ENCODE assay signal across 14 cellular contexts in genomic region chr12:110304061-110304551, GRCh38. TPM values are rescaled to one million over a fixed set of nuclear protein-coding genes. Genes with fewer than 3 reads are reported as not detected.
DNase-seq lines count a peak whose midpoint lies in the region; ATAC-seq and TF ChIP-seq lines count a peak whose summit lies in the region.
"Had no signal": no experiment of that assay in that cellular context is flagged by ENCODE, and none has a peak within 500 bp of the region (broad histone marks: within the 10 kb centered on the region; RNA-seq: fewer than 3 reads in every experiment).

No MANE protein-coding gene starts in this region.

- no peak overlapping the region for H3K4me2 ChIP-seq in neural progenitor cell
- H3K4me2 ChIP-seq: KMS-11 had no signal

- TF ChIP-seq CTCF in neural progenitor cell (IDR thresholded peaks at IDR 0.05) = no peak

- H3K27ac ChIP-seq in neural progenitor cell = no peak overlapping the region
- H3K27ac ChIP-seq: KMS-11, WERI-Rb-1 had no signal

- H3K4me1 Mint-ChIP-seq in activated T-cell treated with anti-CD3 and anti-CD28 coated beads, Interleukin-2, amount 50 U/mL, for 24 hours (ENCODE audit: low read depth) = peaks cover 63% of the 10 kb centered on the region
- H3K4me1 Mint-ChIP-seq in activated T-helper 1 cell treated with anti-CD3 and anti-CD28 coated beads, Interleukin-12 subunit alpha, Interleukin-12 subunit beta, Interleukin-2, Interleukin-4 antibody, amounts not matched to agents 30 ng/mL and 10 ng/mL and 1 ng/mL, durations not matched to agents 14 hours and 24 hours and 36 hours (ENCODE audit: low read depth) = peaks cover 51% of the 10 kb centered on the region
- H3K4me1 Mint-ChIP-seq in stimulated activated memory B cell treated with anti-CD40 and anti-IgM and Interleukin-4, amounts not matched to agents 10 μg/mL and 1 μg/mL and 100 μg/mL, for 72 hours = peaks cover 65% of the 10 kb centered on the region
- no peaks in the 10 kb centered on the region for H3K4me1 Mint-ChIP-seq in neural progenitor cell

- H3K4me3 Mint-ChIP-seq in activated T-cell treated with anti-CD3 and anti-CD28 coated beads, Interleukin-2, amount 50 U/mL, for 24 hours = no peak overlapping the region
- no peak overlapping the region for H3K4me3 Mint-ChIP-seq in activated T-helper 1 cell treated with anti-CD3 and anti-CD28 coated beads, Interleukin-12 subunit alpha, Interleukin-12 subunit beta, Interleukin-2, Interleukin-4 antibody, amounts not matched to agents 30 ng/mL and 10 ng/mL and 1 ng/mL, durations not matched to agents 14 hours and 24 hours and 36 hours
- H3K4me3 Mint-ChIP-seq in stimulated activated memory B cell treated with anti-CD40 and anti-IgM and Interleukin-4, amounts not matched to agents 10 μg/mL and 1 μg/mL and 100 μg/mL, for 72 hours = no peak overlapping the region
- H3K4me3 Mint-ChIP-seq in neural progenitor cell = no peak overlapping the region

- peak overlapping the region; percentile 59 for H3K27ac Mint-ChIP-seq in activated T-cell treated with anti-CD3 and anti-CD28 coated beads, Interleukin-2, amount 50 U/mL, for 24 hours
- peak overlapping the region; percentile 0 for H3K27ac Mint-ChIP-seq in activated T-helper 1 cell treated with anti-CD3 and anti-CD28 coated beads, Interleukin-12 subunit alpha, Interleukin-12 subunit beta, Interleukin-2, Interleukin-4 antibody, amounts not matched to agents 30 ng/mL and 10 ng/mL and 1 ng/mL, durations not matched to agents 14 hours and 24 hours and 36 hours
- H3K27ac Mint-ChIP-seq in stimulated activated memory B cell treated with anti-CD40 and anti-IgM and Interleukin-4, amounts not matched to agents 10 μg/mL and 1 μg/mL and 100 μg/mL, for 72 hours = peak overlapping the region; percentile 31
- H3K27ac Mint-ChIP-seq in neural progenitor cell = no peak overlapping the region

- H4K20me1 ChIP-seq in neural progenitor cell (ENCODE audit: low read depth) = peaks cover 35% of the 10 kb centered on the region

- H3F3A ChIP-seq in neural progenitor cell (ENCODE audit: low read depth) = no peaks in the 10 kb centered on the region

- H3K27me3 ChIP-seq in neural progenitor cell = no peaks in the 10 kb centered on the region
- H3K27me3 ChIP-seq: dorsolateral prefrontal cortex had no signal

- no peaks in the 10 kb centered on the region for H3K4me1 ChIP-seq in neural progenitor cell

- H3K36me3 Mint-ChIP-seq in activated T-cell treated with anti-CD3 and anti-CD28 coated beads, Interleukin-2, amount 50 U/mL, for 24 hours (ENCODE audit: low read depth) = peaks cover 91% of the 10 kb centered on the region
- H3K36me3 Mint-ChIP-seq in activated T-helper 1 cell treated with anti-CD3 and anti-CD28 coated beads, Interleukin-12 subunit alpha, Interleukin-12 subunit beta, Interleukin-2, Interleukin-4 antibody, amounts not matched to agents 30 ng/mL and 10 ng/mL and 1 ng/mL, durations not matched to agents 14 hours and 24 hours and 36 hours (ENCODE audit: low read depth) = peaks cover 44% of the 10 kb centered on the region
- peaks cover 75% of the 10 kb centered on the region for H3K36me3 Mint-ChIP-seq in stimulated activated memory B cell treated with anti-CD40 and anti-IgM and Interleukin-4, amounts not matched to agents 10 μg/mL and 1 μg/mL and 100 μg/mL, for 72 hours
- peaks cover 46% of the 10 kb centered on the region for H3K36me3 Mint-ChIP-seq in neural progenitor cell

- no peak overlapping the region for H3K9ac ChIP-seq in neural progenitor cell
- H3K9ac ChIP-seq: KMS-11 had no signal

- no peaks in the 10 kb centered on the region for H3K27me3 Mint-ChIP-seq in activated T-cell treated with anti-CD3 and anti-CD28 coated beads, Interleukin-2, amount 50 U/mL, for 24 hours
- no peaks in the 10 kb centered on the region for H3K27me3 Mint-ChIP-seq in activated T-helper 1 cell treated with anti-CD3 and anti-CD28 coated beads, Interleukin-12 subunit alpha, Interleukin-12 subunit beta, Interleukin-2, Interleukin-4 antibody, amounts not matched to agents 30 ng/mL and 10 ng/mL and 1 ng/mL, durations not matched to agents 14 hours and 24 hours and 36 hours (ENCODE audit: insufficient read depth)
- H3K27me3 Mint-ChIP-seq in stimulated activated memory B cell treated with anti-CD40 and anti-IgM and Interleukin-4, amounts not matched to agents 10 μg/mL and 1 μg/mL and 100 μg/mL, for 72 hours = no peaks in the 10 kb centered on the region
- H3K27me3 Mint-ChIP-seq in neural progenitor cell (ENCODE audit: insufficient read depth, low read depth) = peaks cover 4% of the 10 kb centered on the region

- H3K36me3 ChIP-seq in neural progenitor cell = peaks cover 23% of the 10 kb centered on the region

- no peak overlapping the region for H3K4me3 ChIP-seq in neural progenitor cell
- H3K4me3 ChIP-seq: dorsolateral prefrontal cortex had no signal

- H3K9me3 ChIP-seq in neural progenitor cell (ENCODE audit: low read depth) = no peaks in the 10 kb centered on the region

- no peak overlapping the region for H2AFZ ChIP-seq in neural progenitor cell (replicated peaks)

- peaks cover 99% of the 10 kb centered on the region for H3K79me2 ChIP-seq in neural progenitor cell (ENCODE audit: low read depth)

- ATAC-seq in stimulated activated memory B cell treated with anti-CD40 and anti-IgM and Interleukin-4, amounts not matched to agents 10 μg/mL and 1 μg/mL and 100 μg/mL, for 72 hours = no peak
- ATAC-seq in GM18517 (IDR thresholded peaks at IDR 0.05; ENCODE audit: unreplicated experiment) = no peak

- intact Hi-C loops in activated T-helper 1 cell treated with anti-CD3 and anti-CD28 coated beads, Interleukin-12 subunit alpha, Interleukin-12 subunit beta, Interleukin-2, Interleukin-4 antibody, amounts not matched to agents 30 ng/mL and 10 ng/mL and 1 ng/mL, durations not matched to agents 14 hours and 24 hours and 36 hours (cut with micrococcal nuclease) = no loop called here

- DNase-seq in activated T-cell treated with anti-CD3 and anti-CD28 coated beads, Interleukin-2, amount 50 U/mL, for 24 hours = no peak
- no peak for DNase-seq in activated T-cell treated with anti-CD3 and anti-CD28 coated beads for 4 hours
- DNase-seq in activated T-helper 1 cell treated with anti-CD3 and anti-CD28 coated beads, Interleukin-12 subunit alpha, Interleukin-12 subunit beta, Interleukin-2, Interleukin-4 antibody, amounts not matched to agents 30 ng/mL and 10 ng/mL and 1 ng/mL, durations not matched to agents 14 hours and 24 hours and 36 hours (ENCODE audit: low spot score) = no peak
- DNase-seq in fibroblast of gingiva (ENCODE audit: low read depth) = peak; percentile 46
- no peak for DNase-seq in Ammon's horn (ENCODE audit: low spot score)
- no peak for DNase-seq in neural progenitor cell (ENCODE audit: low spot score)
- DNase-seq: dorsolateral prefrontal cortex, GOT3, NCI-H2171, RPMI8226, WERI-Rb-1 had no signal

- no peaks in the 10 kb centered on the region for H3K9me3 Mint-ChIP-seq in activated T-cell treated with anti-CD3 and anti-CD28 coated beads, Interleukin-2, amount 50 U/mL, for 24 hours
- H3K9me3 Mint-ChIP-seq in activated T-helper 1 cell treated with anti-CD3 and anti-CD28 coated beads, Interleukin-12 subunit alpha, Interleukin-12 subunit beta, Interleukin-2, Interleukin-4 antibody, amounts not matched to agents 30 ng/mL and 10 ng/mL and 1 ng/mL, durations not matched to agents 14 hours and 24 hours and 36 hours = no peaks in the 10 kb centered on the region
- no peaks in the 10 kb centered on the region for H3K9me3 Mint-ChIP-seq in stimulated activated memory B cell treated with anti-CD40 and anti-IgM and Interleukin-4, amounts not matched to agents 10 μg/mL and 1 μg/mL and 100 μg/mL, for 72 hours
- H3K9me3 Mint-ChIP-seq in neural progenitor cell = no peaks in the 10 kb centered on the region

RNA-seq across cellular contexts. Expression of gene ATP2A2, which starts 23.1 kb away (rescaled TPM):
- 208 and 211 TPM in 2 replicates for total RNA-seq in activated T-helper 1 cell treated with anti-CD3 and anti-CD28 coated beads, Interleukin-12 subunit alpha, Interleukin-12 subunit beta, Interleukin-2, Interleukin-4 antibody, amounts not matched to agents 30 ng/mL and 10 ng/mL and 1 ng/mL, durations not matched to agents 14 hours and 24 hours and 36 hours
- 99.5 and 111 TPM in 2 replicates for total RNA-seq in neural progenitor cell (ENCODE audit: low replicate concordance)
